Comparison of ENCODE assay signal across 13 cellular contexts in the genomic region with DNA sequence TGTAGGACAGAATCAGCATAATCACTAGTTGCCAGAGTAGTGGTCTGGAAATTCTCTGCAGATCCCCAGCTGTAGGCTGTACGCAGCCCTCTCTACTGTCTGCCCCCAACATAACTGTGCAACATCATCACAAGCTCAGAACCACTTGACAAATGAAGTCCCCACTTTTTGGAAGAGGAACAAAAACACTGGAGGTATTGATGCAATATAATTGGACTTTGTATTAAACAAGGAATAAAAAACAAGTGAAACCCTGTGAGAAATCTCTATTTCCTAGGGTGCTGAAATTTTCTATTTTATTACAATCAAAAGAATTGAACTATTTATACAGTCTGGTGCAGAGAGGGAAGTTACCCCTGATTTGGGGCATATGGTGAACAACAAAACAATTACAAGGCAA. TPM values are rescaled to one million over a fixed set of nuclear protein-coding genes. Genes with fewer than 3 reads are reported as not detected.
DNase-seq lines count a peak whose midpoint lies in the region; ATAC-seq lines count a peak whose summit lies in the region.
"Had no signal": no experiment of that assay in that cellular context is flagged by ENCODE, and none has a peak within 500 bp of the region (broad histone marks: within the 10 kb centered on the region; RNA-seq: fewer than 3 reads in every experiment).

No MANE protein-coding gene starts in this region.

- H3K9me3 Mint-ChIP-seq in activated T-helper 17 cell treated with anti-CD3 and anti-CD28 coated beads, Interleukin-2, amount 50 U/mL, for 72 hours: no peaks in the 10 kb centered on the region
- H3K9me3 Mint-ChIP-seq: CD4-positive, alpha-beta memory T cell had no signal

- no peaks in the 10 kb centered on the region for H3K27me3 Mint-ChIP-seq in activated T-helper 17 cell treated with anti-CD3 and anti-CD28 coated beads, Interleukin-2, amount 50 U/mL, for 72 hours
- H3K27me3 Mint-ChIP-seq: CD4-positive, alpha-beta memory T cell had no signal

- H3K4me3 Mint-ChIP-seq in activated T-helper 17 cell treated with anti-CD3 and anti-CD28 coated beads, Interleukin-2, amount 50 U/mL, for 72 hours: no peak overlapping the region
- H3K4me3 Mint-ChIP-seq: CD4-positive, alpha-beta memory T cell; H9 had no signal

- in situ Hi-C loops in SK-MEL-5 (cut with HindIII; ENCODE audit: low pct_unique_long_range_greater_than_20kb, low sequenced_read_pairs): no loop called here

- H3K4me1 Mint-ChIP-seq in activated T-helper 17 cell treated with anti-CD3 and anti-CD28 coated beads, Interleukin-2, amount 50 U/mL, for 72 hours: peaks cover 5% of the 10 kb centered on the region

- DNase-seq in SK-MEL-5 (ENCODE audit: low read depth, low spot score): peak; percentile 50
- no peak for DNase-seq in left lobe of liver (ENCODE audit: low spot score)
- DNase-seq in RKO (ENCODE audit: low spot score): no peak
- no peak for DNase-seq in DMS79 treated with DMSO at 0.1 percent for 48 hours (lab: John Stamatoyannopoulos, UW)
- no peak for DNase-seq in 8988T
- DNase-seq: AML-193; CD4-positive, alpha-beta memory T cell; DMS153; DMS79; GF-D8; H9 had no signal

- no peak for ATAC-seq in activated T-helper 17 cell treated with anti-CD3 and anti-CD28 coated beads, Interleukin-2, amount 50 U/mL, for 72 hours (replicated peaks)
- peak; percentile 63 for ATAC-seq in left lobe of liver
- ATAC-seq: A549 had no signal

- H3K27ac Mint-ChIP-seq in activated T-helper 17 cell treated with anti-CD3 and anti-CD28 coated beads, Interleukin-2, amount 50 U/mL, for 72 hours: peak overlapping the region; percentile 8
- H3K27ac Mint-ChIP-seq: H9 had no signal

- peaks cover 25% of the 10 kb centered on the region for H3K36me3 Mint-ChIP-seq in activated T-helper 17 cell treated with anti-CD3 and anti-CD28 coated beads, Interleukin-2, amount 50 U/mL, for 72 hours (ENCODE audit: low read depth)

RNA-seq across cellular contexts. Expression of gene PHTF1, which starts 15.2 kb away (rescaled TPM):
- 15.9 and 19.3 TPM in 2 replicates for total RNA-seq in SK-MEL-5 (2014; rRNA removed; shearing (Covaris generic))
- polyA plus RNA-seq in SK-MEL-5 (2015; cell fraction: cytosol; rRNA removed): 14.7 and 24.9 TPM in 2 replicates
- polyA plus RNA-seq in SK-MEL-5 (2015; cell fraction: nucleus; rRNA removed): 11.7 and 13.8 TPM in 2 replicates
- total RNA-seq in activated T-helper 17 cell treated with anti-CD3 and anti-CD28 coated beads, Interleukin-2, amount 50 U/mL, for 72 hours: 10 to 100 TPM; 19.5 to 24.8 TPM
- 6.5 TPM for total RNA-seq in left lobe of liver
